ENCODE assay signal across 8 cellular contexts in genomic region chr2:170873035-170873692, GRCh38. TPM values are rescaled to one million over a fixed set of nuclear protein-coding genes. Genes with fewer than 3 reads are reported as not detected.
DNase-seq lines count a peak whose midpoint lies in the region; ATAC-seq lines count a peak whose summit lies in the region.

No MANE protein-coding gene starts in this region.

- CTCF ChIA-PET in activated CD4-positive, alpha-beta memory T cell treated with anti-CD3 and anti-CD28 coated beads for 36 hours (lab: Charles Lee), result interaction anchor here (0.6 to 3.2 kb wide), 42 partner anchors 8 to 1420 kb away, joined by 3 to 31 read pairs (median 4); partner anchors contain the start of genes GAD1 and GORASP2

- H3K27ac Mint-ChIP-seq in activated CD4-positive, alpha-beta memory T cell treated with anti-CD3 and anti-CD28 coated beads for 36 hours, result no peak overlapping the region
- no peak overlapping the region for H3K27ac Mint-ChIP-seq in memory B cell

- no peaks in the 10 kb centered on the region for H3K36me3 Mint-ChIP-seq in activated CD4-positive, alpha-beta memory T cell treated with anti-CD3 and anti-CD28 coated beads for 36 hours
- H3K36me3 Mint-ChIP-seq in memory B cell, result no peaks in the 10 kb centered on the region

- peaks cover 11% of the 10 kb centered on the region for H3K4me1 Mint-ChIP-seq in activated CD4-positive, alpha-beta memory T cell treated with anti-CD3 and anti-CD28 coated beads for 36 hours (ENCODE audit: low read depth)
- H3K4me1 Mint-ChIP-seq in memory B cell, result peaks cover 14% of the 10 kb centered on the region

- no peaks in the 10 kb centered on the region for H3K9me3 Mint-ChIP-seq in activated CD4-positive, alpha-beta memory T cell treated with anti-CD3 and anti-CD28 coated beads for 36 hours
- H3K9me3 Mint-ChIP-seq in memory B cell, result no peaks in the 10 kb centered on the region

- ATAC-seq in GM18870 (IDR thresholded peaks at IDR 0.05; ENCODE audit: unreplicated experiment) (peak; percentile 75), HG03196 (IDR thresholded peaks at IDR 0.05; ENCODE audit: unreplicated experiment) (peak; percentile 82), memory B cell (ENCODE audit: low read depth) (peak; percentile 93)

- no peaks in the 10 kb centered on the region for H3K27me3 Mint-ChIP-seq in activated CD4-positive, alpha-beta memory T cell treated with anti-CD3 and anti-CD28 coated beads for 36 hours
- H3K27me3 Mint-ChIP-seq in memory B cell, result peaks cover 8% of the 10 kb centered on the region

- DNase-seq in AML-193 (lab: John Stamatoyannopoulos, UW) (peak; percentile 58 to 67), NCI-H526 treated with DMSO at 0.1 percent for 48 hours (lab: John Stamatoyannopoulos, UW) (peak; percentile 49), memory B cell (ENCODE audit: low spot score in 2 of 2) (peak; percentile 56 to 62)
- DNase-seq in activated CD4-positive, alpha-beta memory T cell treated with anti-CD3 and anti-CD28 coated beads for 36 hours, result peak; percentile 85
- peak; percentile 56 for DNase-seq in effector CD4-positive, alpha-beta T cell
- DNase-seq in stimulated activated CD8-positive, alpha-beta memory T cell treated with anti-CD3 and anti-CD28 coated beads, Interleukin-12 subunit alpha, Interleukin-12 subunit beta, amount 100 ng/mL, for 4 hours (ENCODE audit: low read depth), result peak; percentile 43

- POLR2A ChIA-PET in activated CD4-positive, alpha-beta memory T cell treated with anti-CD3 and anti-CD28 coated beads for 36 hours (lab: Charles Lee), result no interaction called here

- intact Hi-C loops in activated CD4-positive, alpha-beta memory T cell treated with anti-CD3 and anti-CD28 coated beads for 36 hours (cut with micrococcal nuclease), result loop anchor here (2.0 kb wide), 1 partner anchor 56 kb away; the partner anchor contains the start of gene GAD1

- H3K4me3 Mint-ChIP-seq in activated CD4-positive, alpha-beta memory T cell treated with anti-CD3 and anti-CD28 coated beads for 36 hours, result peak overlapping the region; percentile 44
- peak overlapping the region; percentile 78 for H3K4me3 Mint-ChIP-seq in memory B cell

RNA-seq across cellular contexts. Expression of gene GORASP2, which starts 55.9 kb away (rescaled TPM):
- total RNA-seq in activated CD4-positive, alpha-beta memory T cell treated with anti-CD3 and anti-CD28 coated beads for 36 hours, result 10 to 100 TPM; 64.5 to 73.7 TPM

RNA-seq across cellular contexts. Expression of gene GAD1, which starts 56.5 kb away (rescaled TPM):
- 1 to 10 TPM; 2.6 to 2.9 TPM for total RNA-seq in activated CD4-positive, alpha-beta memory T cell treated with anti-CD3 and anti-CD28 coated beads for 36 hours

Comparison
In these comparisons a context has a peak if more than half of its experiments do, and no peak if none do; other contexts are left out.
1. Peak in every context shown above with its lines: DNase-seq and ATAC-seq.